In the genomic region with DNA sequence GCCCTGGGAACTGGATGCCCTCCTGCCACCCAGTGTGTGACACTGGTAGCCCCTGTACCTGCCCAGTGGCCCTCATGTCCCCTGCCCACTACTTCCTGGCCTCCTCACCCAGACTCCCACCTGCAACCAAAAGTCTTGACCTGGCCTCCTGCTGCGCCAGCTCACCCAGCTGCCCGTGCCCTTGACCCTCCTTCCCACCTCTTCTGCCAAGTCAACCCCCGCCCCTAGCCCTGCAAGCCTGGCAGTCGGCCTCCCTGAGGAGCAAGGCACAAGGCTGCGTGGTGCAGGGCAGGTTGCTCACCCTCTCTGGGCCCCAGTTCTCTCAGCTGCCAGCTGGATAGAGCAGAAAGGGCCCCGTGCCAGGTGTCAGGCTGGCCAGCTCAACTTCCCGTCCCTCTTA, we compare ENCODE assay signal across 1 cellular context.
TF ChIP-seq lines count a peak whose summit lies in the region.

No MANE protein-coding gene starts in this region.

TF ChIP-seq in SK-N-SH, 30 proteins besides CTCF, POLR2A, EP300 and RAD21:
- TF ChIP-seq FOXJ3 (CRISPR knock-in tag; IDR thresholded peaks at IDR 0.05) = no peak
- no peak for TF ChIP-seq RXRA (IDR thresholded peaks at IDR 0.05; ENCODE audit: borderline replicate concordance, low read depth)
- TF ChIP-seq CHD2 (IDR thresholded peaks at IDR 0.05; ENCODE audit: low read length, partially characterized antibody) = no peak
- TF ChIP-seq, protein P1, sequence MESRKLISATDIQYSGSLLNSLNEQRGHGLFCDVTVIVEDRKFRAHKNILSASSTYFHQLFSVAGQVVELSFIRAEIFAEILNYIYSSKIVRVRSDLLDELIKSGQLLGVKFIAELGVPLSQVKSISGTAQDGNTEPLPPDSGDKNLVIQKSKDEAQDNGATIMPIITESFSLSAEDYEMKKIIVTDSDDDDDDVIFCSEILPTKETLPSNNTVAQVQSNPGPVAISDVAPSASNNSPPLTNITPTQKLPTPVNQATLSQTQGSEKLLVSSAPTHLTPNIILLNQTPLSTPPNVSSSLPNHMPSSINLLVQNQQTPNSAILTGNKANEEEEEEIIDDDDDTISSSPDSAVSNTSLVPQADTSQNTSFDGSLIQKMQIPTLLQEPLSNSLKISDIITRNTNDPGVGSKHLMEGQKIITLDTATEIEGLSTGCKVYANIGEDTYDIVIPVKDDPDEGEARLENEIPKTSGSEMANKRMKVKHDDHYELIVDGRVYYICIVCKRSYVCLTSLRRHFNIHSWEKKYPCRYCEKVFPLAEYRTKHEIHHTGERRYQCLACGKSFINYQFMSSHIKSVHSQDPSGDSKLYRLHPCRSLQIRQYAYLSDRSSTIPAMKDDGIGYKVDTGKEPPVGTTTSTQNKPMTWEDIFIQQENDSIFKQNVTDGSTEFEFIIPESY (IDR thresholded peaks at IDR 0.05; ENCODE audit: borderline replicate concordance, low read depth) = no peak
- no peak for TF ChIP-seq MEF2A (IDR thresholded peaks at IDR 0.05; ENCODE audit: borderline replicate concordance, low read depth)
- TF ChIP-seq TCF12 (IDR thresholded peaks at IDR 0.05) = no peak
- no peak for TF ChIP-seq TEAD4 (IDR thresholded peaks at IDR 0.05; ENCODE audit: borderline replicate concordance, insufficient read depth)
- TF ChIP-seq USF2 (IDR thresholded peaks at IDR 0.05; ENCODE audit: borderline replicate concordance, low read depth, low read length) = no peak
- TF ChIP-seq RCOR1 (IDR thresholded peaks at IDR 0.05; ENCODE audit: low read length) = no peak
- TF ChIP-seq POLR2AphosphoS5 (IDR thresholded peaks at IDR 0.05; ENCODE audit: low read depth, low read length) = no peak
- TF ChIP-seq EZH2phosphoT487 (IDR thresholded peaks at IDR 0.05; ENCODE audit: borderline replicate concordance, low read depth) = no peak
- TF ChIP-seq SIN3A (IDR thresholded peaks at IDR 0.05; ENCODE audit: borderline replicate concordance, low read depth, low read length) = no peak
- TF ChIP-seq SMC3 (IDR thresholded peaks at IDR 0.05; ENCODE audit: low read depth, low read length) = no peak
- TF ChIP-seq ELF1 (IDR thresholded peaks at IDR 0.05) = no peak
- TF ChIP-seq, protein P2, sequence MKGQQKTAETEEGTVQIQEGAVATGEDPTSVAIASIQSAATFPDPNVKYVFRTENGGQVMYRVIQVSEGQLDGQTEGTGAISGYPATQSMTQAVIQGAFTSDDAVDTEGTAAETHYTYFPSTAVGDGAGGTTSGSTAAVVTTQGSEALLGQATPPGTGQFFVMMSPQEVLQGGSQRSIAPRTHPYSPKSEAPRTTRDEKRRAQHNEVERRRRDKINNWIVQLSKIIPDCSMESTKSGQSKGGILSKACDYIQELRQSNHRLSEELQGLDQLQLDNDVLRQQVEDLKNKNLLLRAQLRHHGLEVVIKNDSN (IDR thresholded peaks at IDR 0.05; ENCODE audit: borderline replicate concordance, low read depth) = no peak
- no peak for TF ChIP-seq JUND (IDR thresholded peaks at IDR 0.05)
